ENCODE assay signal across 20 cellular contexts in genomic region chr20:57890254-57890800, GRCh38.
"Had no signal": no experiment of that assay in that cellular context is flagged by ENCODE, and none has a peak within 500 bp of the region (broad histone marks: within the 10 kb centered on the region; RNA-seq: fewer than 3 reads in every experiment).

No MANE protein-coding gene starts in this region.

- H3K27ac ChIP-seq: esophagus squamous epithelium, heart left ventricle, neural progenitor cell, skin epidermis, thoracic aorta, upper lobe of left lung had no signal

- H3K4me2 ChIP-seq: neural progenitor cell had no signal

- H3K27me3 ChIP-seq: esophagus squamous epithelium, heart left ventricle, neural progenitor cell, upper lobe of left lung had no signal

- H2AFZ ChIP-seq: neural progenitor cell had no signal

- H3K36me3 ChIP-seq: esophagus squamous epithelium, heart left ventricle, neural progenitor cell, thoracic aorta, upper lobe of left lung had no signal

- ATAC-seq: activated T-cell treated with anti-CD3 and anti-CD28 coated beads, Interleukin-2, amount 50 U/mL, for 4 hours; left ventricle myocardium superior; stimulated activated memory B cell treated with anti-CD40 and anti-IgM and Interleukin-4, amounts not matched to agents 10 μg/mL and 1 μg/mL and 100 μg/mL, for 72 hours had no signal

- H3K9me3 ChIP-seq: esophagus squamous epithelium, thoracic aorta, upper lobe of left lung had no signal

- DNase-seq: activated CD4-positive, alpha-beta T cell treated with anti-CD3 and anti-CD28 coated beads, Interleukin-2, amount 50 U/mL, for 4 hours; activated CD8-positive, alpha-beta memory T cell treated with anti-CD3 and anti-CD28 coated beads, Interleukin-2, amount 50 U/mL, for 48 hours; activated naive CD4-positive, alpha-beta T cell treated with anti-CD3 and anti-CD28 coated beads for 36 hours; activated naive CD8-positive, alpha-beta T cell treated with anti-CD3 and anti-CD28 coated beads, Interleukin-2, amount 10 ng/mL, durations not matched to agents 7 days and 5 days; activated T-cell treated with anti-CD3 and anti-CD28 coated beads, Interleukin-2, amount 50 U/mL, for 4 hours; amniotic stem cell; cortex of kidney; endodermal cell; esophagus squamous epithelium; left ventricle myocardium superior; mammary epithelial cell; retina; stimulated activated CD4-positive, alpha-beta T cell treated with anti-CD3 and anti-CD28 coated beads, Interleukin-2, amount 100 ng/mL, for 24 hours; T-helper 9 cell; upper lobe of left lung had no signal

- H3K4me3 ChIP-seq: esophagus squamous epithelium, heart left ventricle, neural progenitor cell, skin epidermis, thoracic aorta, upper lobe of left lung had no signal

- H3K4me1 ChIP-seq: heart left ventricle, upper lobe of left lung had no signal

- H3K9ac ChIP-seq: neural progenitor cell had no signal
